Comparison of ENCODE assay signal across 11 cellular contexts in the genomic region with DNA sequence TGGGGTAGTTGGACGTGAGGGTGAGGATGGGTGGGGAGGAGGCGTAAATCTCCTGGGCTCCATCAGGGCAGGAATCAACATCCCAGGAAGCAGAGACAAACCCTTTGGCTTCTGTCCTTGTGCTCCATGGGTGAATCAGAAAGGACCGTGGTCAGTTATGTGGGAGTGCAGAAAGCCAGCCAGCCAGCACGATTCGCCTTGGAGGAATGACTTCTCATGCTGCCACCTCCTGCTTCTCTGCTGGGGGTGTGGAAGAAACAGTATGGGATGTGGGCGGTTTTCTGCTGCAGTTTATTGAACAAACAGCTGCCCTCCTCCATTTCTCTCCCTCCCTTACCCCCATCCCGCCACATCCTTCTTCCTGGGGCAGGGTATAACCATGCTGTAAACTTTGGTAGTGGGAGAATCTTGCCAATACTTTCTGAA.
DNase-seq lines count a peak whose midpoint lies in the region; ATAC-seq and TF ChIP-seq lines count a peak whose summit lies in the region.
"Had no signal": no experiment of that assay in that cellular context is flagged by ENCODE, and none has a peak within 500 bp of the region (broad histone marks: within the 10 kb centered on the region; RNA-seq: fewer than 3 reads in every experiment).

No MANE protein-coding gene starts in this region.

- peak; percentile 32 for DNase-seq in ELR (ENCODE audit: low read depth)
- DNase-seq in foreskin keratinocyte, result peak in 1 of 2 donors; percentile 11
- DNase-seq in psoas muscle, result peak in 1 of 2 donors; percentile 17
- no peak for DNase-seq in GM13977 (ENCODE audit: low spot score)
- DNase-seq in cerebellar nuclear complex (lab: John Stamatoyannopoulos, UW), result no peak
- DNase-seq: activated CD8-positive, alpha-beta T cell treated with anti-CD3 and anti-CD28 coated beads, Interleukin-2, amount 10 ng/mL, durations not matched to agents 7 days and 5 days; naive B cell had no signal

- H3K27me3 ChIP-seq in foreskin keratinocyte (no peaks in the 10 kb centered on the region), psoas muscle (ENCODE audit: insufficient read depth in 3 of 3, low read length in 2 of 3) (no peaks in the 10 kb centered on the region)
- H3K27me3 ChIP-seq: dorsolateral prefrontal cortex had no signal

- intact Hi-C loops in psoas muscle (cut with DNase I), result no loop called here

- in situ Hi-C loops in GM13977 (cut with MboI; ENCODE audit: low pct_unique_long_range_greater_than_20kb, low sequenced_read_pairs, unreplicated experiment), result no loop called here

- H3K4me1 ChIP-seq in foreskin keratinocyte, result peaks cover 8% of the 10 kb centered on the region
- no peaks in the 10 kb centered on the region for H3K4me1 ChIP-seq in psoas muscle

- no peak for TF ChIP-seq CTCF in foreskin keratinocyte (conservative IDR thresholded peaks at IDR 0.05)
- TF ChIP-seq CTCF in psoas muscle (IDR thresholded peaks at IDR 0.05), result no peak
- TF ChIP-seq CTCF in GM13977 (IDR thresholded peaks at IDR 0.05; ENCODE audit: extremely low read depth, insufficient read depth, missing control alignments), result no peak

- H3K9me3 ChIP-seq in psoas muscle, result no peaks in the 10 kb centered on the region

- H3K27ac ChIP-seq in foreskin keratinocyte (no peak overlapping the region), psoas muscle (peak overlapping the region; percentile 15)

- no peak overlapping the region for H3K4me3 ChIP-seq in psoas muscle
- H3K4me3 ChIP-seq: dorsolateral prefrontal cortex had no signal

- 43 to 52% (median 44%) methylated on average over 7 of the region's 7 CpGs for WGBS in psoas muscle, 3 donors

- ATAC-seq in SK-N-SH treated with all-trans-retinoic acid at 6 μM for 48 hours (peak; percentile 68), foreskin keratinocyte (peak; percentile 37), psoas muscle (peak in 2 of 4 donors; percentile 13 to 32), HG03175 (IDR thresholded peaks at IDR 0.05; ENCODE audit: unreplicated experiment) (no peak), HG03196 (IDR thresholded peaks at IDR 0.05; ENCODE audit: unreplicated experiment) (no peak)
- ATAC-seq: activated CD8-positive, alpha-beta T cell treated with anti-CD3 and anti-CD28 coated beads, Interleukin-2, amount 10 ng/mL, durations not matched to agents 7 days and 5 days had no signal

- no peaks in the 10 kb centered on the region for H3K36me3 ChIP-seq in psoas muscle (ENCODE audit: insufficient read depth in 1 of 2, low read depth in 1 of 2)

TF ChIP-seq in SK-N-SH treated with all-trans-retinoic acid at 6 μM for 48 hours, 23 proteins besides CTCF, POLR2A, EP300 and RAD21:
- TF ChIP-seq ZFP3 (CRISPR knock-in tag; IDR thresholded peaks at IDR 0.05) (peak; percentile 85), OSR1 (CRISPR knock-in tag; IDR thresholded peaks at IDR 0.05) (no peak)

Comparison
In these comparisons a context has a peak if more than half of its experiments do, and no peak if none do; other contexts are left out.
1. ATAC-seq: peak in SK-N-SH treated with all-trans-retinoic acid at 6 μM for 48 hours (single experiment) and foreskin keratinocyte (single experiment); none in HG03175 (single experiment) and HG03196 (single experiment).